In genomic region chr7:149859369-149859768, GRCh38 we compare ENCODE assay signal across 19 cellular contexts. TPM values are rescaled to one million over a fixed set of nuclear protein-coding genes. Genes with fewer than 3 reads are reported as not detected.
DNase-seq lines count a peak whose midpoint lies in the region; ATAC-seq and TF ChIP-seq lines count a peak whose summit lies in the region.
"Had no signal": no experiment of that assay in that cellular context is flagged by ENCODE, and none has a peak within 500 bp of the region (broad histone marks: within the 10 kb centered on the region; RNA-seq: fewer than 3 reads in every experiment).

No MANE protein-coding gene starts in this region.

- H3K4me3 ChIP-seq in DND-41 (ENCODE audit: low read depth in 1 of 2, low read length in 2 of 2), result no peak overlapping the region
- H3K4me3 ChIP-seq in osteoblast (ENCODE audit: insufficient read depth, low read length), result no peak overlapping the region

- H3K4me1 Mint-ChIP-seq in CD14-positive monocyte (no peaks in the 10 kb centered on the region), chondrocyte (ENCODE audit: low read depth) (peaks cover 21% of the 10 kb centered on the region)

- H4K20me1 ChIP-seq in DND-41 (ENCODE audit: insufficient read depth, low read length), result no peaks in the 10 kb centered on the region
- no peaks in the 10 kb centered on the region for H4K20me1 ChIP-seq in osteoblast (ENCODE audit: insufficient read depth, low read length)

- H3K9me3 Mint-ChIP-seq in CD14-positive monocyte, result no peaks in the 10 kb centered on the region
- H3K9me3 Mint-ChIP-seq in chondrocyte (ENCODE audit: low read depth), result no peaks in the 10 kb centered on the region
- H3K9me3 Mint-ChIP-seq: CD4-positive, CD25-positive, alpha-beta regulatory T cell had no signal

- intact Hi-C loops in CD14-positive monocyte (cut with micrococcal nuclease), result no loop called here

- peaks cover 38 to 46% of the 10 kb centered on the region in 2 donors for H3K36me3 Mint-ChIP-seq in CD14-positive monocyte
- peaks cover 6% of the 10 kb centered on the region for H3K36me3 Mint-ChIP-seq in chondrocyte (ENCODE audit: low read depth)

- no peaks in the 10 kb centered on the region for H3K79me2 ChIP-seq in DND-41 (ENCODE audit: insufficient read depth, low read length)
- no peaks in the 10 kb centered on the region for H3K79me2 ChIP-seq in osteoblast (ENCODE audit: insufficient read depth, low read length)

- H3K4me3 Mint-ChIP-seq in CD14-positive monocyte (no peak overlapping the region), chondrocyte (ENCODE audit: unreplicated experiment) (no peak overlapping the region)
- H3K4me3 Mint-ChIP-seq: CD4-positive, CD25-positive, alpha-beta regulatory T cell had no signal

- H3K4me1 ChIP-seq in DND-41 (ENCODE audit: insufficient read depth, low read length) (peaks cover 36% of the 10 kb centered on the region), osteoblast (ENCODE audit: insufficient read depth, low read length) (peaks cover 10% of the 10 kb centered on the region)

- H3K27me3 ChIP-seq in DND-41 (ENCODE audit: insufficient read depth, low read length, poor library complexity) (no peaks in the 10 kb centered on the region), osteoblast (ENCODE audit: insufficient read depth, low read length) (no peaks in the 10 kb centered on the region)
- H3K27me3 ChIP-seq: BE2C had no signal

- H3K4me2 ChIP-seq in DND-41 (ENCODE audit: insufficient read depth, low read length) (no peak overlapping the region), osteoblast (ENCODE audit: insufficient read depth, low read length) (no peak overlapping the region)

- no peak for TF ChIP-seq CTCF in CD14-positive monocyte (IDR thresholded peaks at IDR 0.05)
- TF ChIP-seq CTCF in DND-41 (IDR thresholded peaks at IDR 0.05; ENCODE audit: borderline replicate concordance, extremely low read depth, low read length, poor library complexity, severe bottlenecking), result no peak
- no peak for TF ChIP-seq CTCF in chondrocyte (IDR thresholded peaks at IDR 0.05)
- no peak for TF ChIP-seq CTCF in osteoblast (IDR thresholded peaks at IDR 0.05; ENCODE audit: extremely low read depth, low read depth, low read length)

- no peak overlapping the region for H3K9ac ChIP-seq in DND-41 (ENCODE audit: low read depth, low read length)

- H3K27ac Mint-ChIP-seq in CD14-positive monocyte (peak overlapping the region in 1 of 7 donors; percentile 26), chondrocyte (ENCODE audit: unreplicated experiment) (no peak overlapping the region)

- H3K36me3 ChIP-seq in DND-41 (ENCODE audit: insufficient read depth, low read length) (peaks cover 53% of the 10 kb centered on the region), osteoblast (ENCODE audit: insufficient read depth, low read length) (peaks cover 6% of the 10 kb centered on the region)
- H3K36me3 ChIP-seq: BE2C had no signal

- H3K27ac ChIP-seq in DND-41 (ENCODE audit: low read length) (peak overlapping the region; percentile 26; the same call in 1 of the 2 replicates), osteoblast (ENCODE audit: low read depth, low read length) (no peak overlapping the region)

- H2AFZ ChIP-seq in DND-41 (ENCODE audit: low read depth, low read length) (no peak overlapping the region), osteoblast (ENCODE audit: low read length) (no peak overlapping the region)

- no peak for ATAC-seq in DND-41 (ENCODE audit: insufficient read depth, low read depth)
- no peak for ATAC-seq in GM19397 (IDR thresholded peaks at IDR 0.05; ENCODE audit: unreplicated experiment)

- DNase-seq in CD14-positive monocyte (ENCODE audit: low spot score), result peak; percentile 27
- DNase-seq in DND-41, result no peak
- peak; percentile 67 for DNase-seq in chondrocyte (ENCODE audit: low spot score)
- peak; percentile 71 for DNase-seq in osteoblast (ENCODE audit: insufficient read length, low spot score, missing footprints)
- DNase-seq in T-helper 2 cell, result no peak
- no peak for DNase-seq in NCI-H2196 (lab: John Stamatoyannopoulos, UW; ENCODE audit: unreplicated experiment)
- DNase-seq: BE2C; CD4-positive, CD25-positive, alpha-beta regulatory T cell; COR-L47; DMS 273 treated with DMSO at 0.1 percent for 48 hours; DMS79 treated with DMSO at 0.1 percent for 48 hours; GOT3; KG1; NCI-H1105; NCI-H2029 treated with DMSO at 0.1 percent for 48 hours; NCI-H524 treated with DMSO at 0.1 percent for 48 hours; OCI-M1; Right ventricle myocardium superior had no signal

- H3K27me3 Mint-ChIP-seq in CD14-positive monocyte (ENCODE audit: low read depth in 3 of 3), result no peaks in the 10 kb centered on the region
- H3K27me3 Mint-ChIP-seq in chondrocyte (ENCODE audit: low read depth), result no peaks in the 10 kb centered on the region
- H3K27me3 Mint-ChIP-seq: CD4-positive, CD25-positive, alpha-beta regulatory T cell had no signal

- no peaks in the 10 kb centered on the region for H3K9me3 ChIP-seq in DND-41 (ENCODE audit: insufficient read depth, low read length, severe bottlenecking)
- no peaks in the 10 kb centered on the region for H3K9me3 ChIP-seq in osteoblast (ENCODE audit: low read depth, low read length)
- H3K9me3 ChIP-seq: BE2C had no signal

RNA-seq across cellular contexts. Expression of gene ATP6V0E2, which starts 14.4 kb away (rescaled TPM):
- 10 to 100 TPM in 1 of 2 donors, 1 to 10 TPM in 1; 8.2 to 13.3 TPM for polyA plus RNA-seq in CD14-positive monocyte
- total RNA-seq in chondrocyte (23.1 to 28.5 TPM (median 24.8 TPM) in 3 replicates), osteoblast (27.9 and 28.3 TPM in 2 replicates)

RNA-seq across cellular contexts. Expression of gene ZNF862, which starts 21.2 kb away (rescaled TPM):
- polyA plus RNA-seq in CD14-positive monocyte, result 1 to 10 TPM; 1.3 to 2.7 TPM
- 15.9 to 17.6 TPM (median 16.3 TPM) in 3 replicates for total RNA-seq in chondrocyte
- 8.7 and 12.7 TPM in 2 replicates for total RNA-seq in osteoblast

Comparison
In these comparisons a context has a peak if more than half of its experiments do, and no peak if none do; other contexts are left out.
1. DNase-seq: peak in CD14-positive monocyte (single experiment), chondrocyte (single experiment) and osteoblast (single experiment); none in DND-41 (single experiment), T-helper 2 cell (0 of 5) and NCI-H2196 (single experiment).